21 cellular contexts compared by ENCODE assay signal in genomic region chrX:114037515-114037914, GRCh38.
DNase-seq lines count a peak whose midpoint lies in the region; ATAC-seq, FAIRE-seq and TF ChIP-seq lines count a peak whose summit lies in the region.
"Had no signal": no experiment of that assay in that cellular context is flagged by ENCODE, and none has a peak within 500 bp of the region (broad histone marks: within the 10 kb centered on the region; RNA-seq: fewer than 3 reads in every experiment).

No MANE protein-coding gene starts in this region.

- H3K27me3 ChIP-seq in H9 (ENCODE audit: insufficient read depth, low read length), result no peaks in the 10 kb centered on the region
- H3K27me3 ChIP-seq in K562 (ENCODE audit: control insufficient read depth in 2 of 2, insufficient read depth in 2 of 2, low read length in 2 of 2), result no peaks in the 10 kb centered on the region
- H3K27me3 ChIP-seq in iPS-15b (ENCODE audit: control insufficient read depth, insufficient read depth, low read length), result no peaks in the 10 kb centered on the region
- H3K27me3 ChIP-seq in small intestine (ENCODE audit: control insufficient read depth in 2 of 2, insufficient read depth in 2 of 2, low read length in 2 of 2), result no peaks in the 10 kb centered on the region
- H3K27me3 ChIP-seq: BE2C had no signal

- no CpG with 5 or more reads among the region's 2 CpGs for WGBS in H9 (ENCODE audit: extremely low coverage, insufficient read length, low lambda C conversion rate)
- WGBS in K562 (ENCODE audit: insufficient coverage, low coverage, missing lambda C conversion rate), result 6% methylated on average over 2 of the region's 2 CpGs
- 65 to 78% (median 70%) methylated on average over 2 of the region's 2 CpGs for WGBS in small intestine, 3 donors

- H3K4me1 ChIP-seq in H9 (ENCODE audit: insufficient read depth, low read length) (peaks cover 6% of the 10 kb centered on the region; the same call in 1 of the 2 replicates), K562 (replicated peaks in 1 of 2; ENCODE audit: control insufficient read depth in 2 of 2, insufficient read depth in 2 of 2, low read length in 2 of 2) (peaks cover 3 to 18% of the 10 kb centered on the region in 2 experiments; a peak in 4 of 5 replicates), iPS-15b (ENCODE audit: control insufficient read depth, insufficient read depth, low read length) (peaks cover 21% of the 10 kb centered on the region), small intestine (ENCODE audit: control insufficient read depth in 2 of 2, insufficient read depth in 1 of 2, low read depth in 1 of 2, low read length in 1 of 2) (no peaks in the 10 kb centered on the region)
- H3K4me1 ChIP-seq: A549, BE2C had no signal

- peaks cover 6% of the 10 kb centered on the region; the same call in 1 of the 2 replicates for H3K27me3 Mint-ChIP-seq in H9 (ENCODE audit: low read depth)
- H3K27me3 Mint-ChIP-seq in effector memory CD8-positive, alpha-beta T cell, result no peaks in the 10 kb centered on the region

- H3K27ac ChIP-seq in H9 (ENCODE audit: insufficient read length, low read depth, low read length) (peak overlapping the region; percentile 92), K562 (ENCODE audit: extremely low read depth, low read depth, low read length) (no peak overlapping the region), small intestine (ENCODE audit: low read depth in 1 of 2, low read length in 1 of 2) (no peak overlapping the region)
- H3K27ac ChIP-seq: A549, C4-2B had no signal

- intact Hi-C loops in K562 (cut with micrococcal nuclease), result no loop called here

- H2BK20ac ChIP-seq in H9 (ENCODE audit: low read depth, low read length, poor library complexity, severe bottlenecking), result no peak overlapping the region

- peaks cover 19% of the 10 kb centered on the region in 2 experiments; a peak in 4 of 5 replicates for H3K9me3 Mint-ChIP-seq in H9
- H3K9me3 Mint-ChIP-seq in effector memory CD8-positive, alpha-beta T cell, result peaks cover 0 to 1% of the 10 kb centered on the region in 2 donors
- H3K9me3 Mint-ChIP-seq: CD8-positive, alpha-beta T cell had no signal

- no peak for TF ChIP-seq POLR2A in K562 (conservative IDR thresholded peaks at IDR 0.05)

- no peak for DNase-seq in H9
- peak in 2 of 4 experiments; percentile 14 for DNase-seq in K562 (ENCODE audit: extremely low read depth in 1 of 4, low spot score in 3 of 4)
- no peak for DNase-seq in small intestine
- DNase-seq in midbrain (lab: John Stamatoyannopoulos, UW), result no peak
- no peak for DNase-seq in effector memory CD8-positive, alpha-beta T cell
- DNase-seq: BE2C; CD8-positive, alpha-beta T cell; COR-L47; DMS153; DMS79 treated with DMSO at 0.1 percent for 48 hours; EL; GDM1; IMR-90 had no signal

- H3K23ac ChIP-seq in H9 (ENCODE audit: insufficient read length, low read depth, low read length), result no peak overlapping the region

- H3T11ph ChIP-seq in H9 (ENCODE audit: low read length), result no peak overlapping the region

- TF ChIP-seq CTCF in H9 (conservative IDR thresholded peaks at IDR 0.05) (peak; percentile 37; the same call in 2 of the 3 replicates), K562 (IDR thresholded peaks at IDR 0.05 in 2 of 3, conservative IDR thresholded peaks at IDR 0.05 in 1 of 3; ENCODE audit: insufficient read depth in 2 of 3, low read depth in 1 of 3, low read length in 3 of 3) (peak in 1 of 3 experiments; percentile 28; a peak in 2 of 6 replicates)

- H3K18ac ChIP-seq in H9 (ENCODE audit: insufficient read length, low read depth, low read length), result peak overlapping the region; percentile 59

- in situ Hi-C loops in K562 (cut with MboI), result no loop called here

- peaks cover 56% of the 10 kb centered on the region in 2 experiments for H3K4me1 Mint-ChIP-seq in H9
- H3K4me1 Mint-ChIP-seq in effector memory CD8-positive, alpha-beta T cell (ENCODE audit: low read depth in 2 of 2), result no peaks in the 10 kb centered on the region

- no TSS peak for BruUV-seq in K562 (replicated peaks; lab: Mats Ljungman, UMichigan)

- peak overlapping the region; percentile 74 for H4K91ac ChIP-seq in H9 (ENCODE audit: insufficient read length, low read depth, low read length)

- H3K36me3 Mint-ChIP-seq in H9 (ENCODE audit: insufficient read depth in 1 of 3, low read depth in 3 of 3), result peaks cover 8 to 27% (median 21%) of the 10 kb centered on the region in 3 experiments
- no peaks in the 10 kb centered on the region for H3K36me3 Mint-ChIP-seq in effector memory CD8-positive, alpha-beta T cell (ENCODE audit: insufficient read depth)
- H3K36me3 Mint-ChIP-seq: CD8-positive, alpha-beta T cell had no signal

- peak overlapping the region; percentile 58 for H2BK5ac ChIP-seq in H9 (ENCODE audit: insufficient read length, low read length)

- no peaks in the 10 kb centered on the region for H3K23me2 ChIP-seq in H9 (ENCODE audit: insufficient read length, low read depth, low read length, poor library complexity, severe bottlenecking)

- H2AK5ac ChIP-seq in H9 (ENCODE audit: insufficient read length, low read length), result peak overlapping the region; percentile 84

- FAIRE-seq in K562 (lab: Jason Lieb, UNC) (no peak), small intestine (lab: Jason Lieb, UNC) (peak; percentile 73)
- FAIRE-seq: A549, D721Med, GM12892, HTR-8/SVneo had no signal

- H3K4me3 ChIP-seq in K562 (no peak overlapping the region), iPS-15b (ENCODE audit: low read depth, low read length) (no peak overlapping the region), small intestine (ENCODE audit: low read depth in 1 of 2, low read length in 2 of 2) (no peak overlapping the region)
- H3K4me3 ChIP-seq: A549 had no signal

- H3K4ac ChIP-seq in H9 (ENCODE audit: low read depth, low read length), result peak overlapping the region; percentile 6; the same call in 1 of the 2 replicates

- H4K20me1 ChIP-seq in H9 (ENCODE audit: control insufficient read depth, insufficient read depth, insufficient read length) (no peaks in the 10 kb centered on the region), K562 (replicated peaks; ENCODE audit: control insufficient read depth, insufficient read depth, low read length) (no peaks in the 10 kb centered on the region)

- H3K9ac ChIP-seq in H9 (ENCODE audit: extremely low read depth, insufficient read length, low read length) (no peak overlapping the region), K562 (ENCODE audit: insufficient read depth in 1 of 2, low read depth in 2 of 2, low read length in 2 of 2) (no peak overlapping the region), iPS-15b (ENCODE audit: low read depth, low read length) (peak overlapping the region; percentile 28)

- 0 out of 2 replicates have a peak overlapping the region, but pooled peaks have one; percentile 72 for H2BK15ac ChIP-seq in H9 (ENCODE audit: low read depth, low read length)

- H3K79me1 ChIP-seq in H9 (ENCODE audit: insufficient read depth, low read depth, low read length, poor library complexity, severe bottlenecking), result no peaks in the 10 kb centered on the region

- H3K14ac ChIP-seq in H9 (ENCODE audit: insufficient read depth, low read length), result no peak overlapping the region

- H3K79me2 ChIP-seq in H9 (ENCODE audit: insufficient read depth, low read length) (peaks cover 6% of the 10 kb centered on the region; the same call in 1 of the 2 replicates), K562 (ENCODE audit: control insufficient read depth, insufficient read depth, low read length) (peaks cover 72% of the 10 kb centered on the region)

- peak; percentile 70 for ATAC-seq in K562
- ATAC-seq in GM19467 (IDR thresholded peaks at IDR 0.05; ENCODE audit: unreplicated experiment), result no peak
- ATAC-seq in effector memory CD8-positive, alpha-beta T cell (replicated peaks), result no peak
- ATAC-seq: A549; CD8-positive, alpha-beta T cell; HCT116 had no signal

- H2BK12ac ChIP-seq in H9 (ENCODE audit: insufficient read length, low read depth, low read length), result peak overlapping the region; percentile 79

- no peak for TF ChIP-seq EP300 in K562 (IDR thresholded peaks at IDR 0.05; ENCODE audit: low read length)

- no peak overlapping the region for H2AFZ ChIP-seq in H9 (ENCODE audit: low read length)
- H2AFZ ChIP-seq in K562 (ENCODE audit: low read depth, low read length), result no peak overlapping the region

- POLR2A ChIA-PET in K562 (lab: Yijun Ruan, JAX), result interaction anchor here (0.6 kb wide), 1 partner anchor 1121 kb away, joined by 3 read pairs; no protein-coding TSS in a partner anchor

- peak overlapping the region; percentile 22 for H4K5ac ChIP-seq in H9 (ENCODE audit: insufficient read length, low read depth, low read length)

- peak overlapping the region in 1 of 3 experiments; percentile 99; a peak in 5 of 7 replicates for H3K27ac Mint-ChIP-seq in H9
- H3K27ac Mint-ChIP-seq in effector memory CD8-positive, alpha-beta T cell, result no peak overlapping the region
- H3K27ac Mint-ChIP-seq: CD8-positive, alpha-beta T cell had no signal

- H2BK120ac ChIP-seq in H9 (ENCODE audit: low read depth, low read length, poor library complexity, severe bottlenecking), result no peak overlapping the region

- H4K8ac ChIP-seq in H9 (replicated peaks; ENCODE audit: insufficient read length, low read depth, low read length), result no peak overlapping the region

- H3K9me1 ChIP-seq in K562 (ENCODE audit: control insufficient read depth, insufficient read depth, low read length), result no peaks in the 10 kb centered on the region

- H3K4me2 ChIP-seq in H9 (ENCODE audit: insufficient read depth, insufficient read length, low read length) (no peak overlapping the region), K562 (ENCODE audit: insufficient read depth, low read length) (no peak overlapping the region)
- H3K4me2 ChIP-seq: A549 had no signal

- CTCF ChIA-PET in K562 (lab: Yijun Ruan, JAX; ENCODE audit: low intra/inter-chr PET ratio), result no interaction called here

- no peak overlapping the region for H3K4me3 Mint-ChIP-seq in H9
- no peak overlapping the region for H3K4me3 Mint-ChIP-seq in effector memory CD8-positive, alpha-beta T cell
- H3K4me3 Mint-ChIP-seq: CD8-positive, alpha-beta T cell had no signal

- H3K9me3 ChIP-seq in H9 (ENCODE audit: control insufficient read depth, low read depth, low read length), result no peaks in the 10 kb centered on the region
- H3K9me3 ChIP-seq in K562 (replicated peaks; ENCODE audit: control insufficient read depth, insufficient read depth, low read depth, low read length), result no peaks in the 10 kb centered on the region
- H3K9me3 ChIP-seq in iPS-15b (ENCODE audit: control insufficient read depth, insufficient read depth, low read length), result no peaks in the 10 kb centered on the region
- no peaks in the 10 kb centered on the region for H3K9me3 ChIP-seq in small intestine (ENCODE audit: control insufficient read depth, low read depth)
- H3K9me3 ChIP-seq: A549, BE2C had no signal

- H3K56ac ChIP-seq in H9 (ENCODE audit: insufficient read length, low read depth, low read length), result no peak overlapping the region

- peaks cover 28% of the 10 kb centered on the region; the same call in 1 of the 3 replicates for H3K36me3 ChIP-seq in K562 (ENCODE audit: control insufficient read depth, insufficient read depth, low read length)
- H3K36me3 ChIP-seq in iPS-15b (ENCODE audit: control insufficient read depth, insufficient read depth, low read length), result no peaks in the 10 kb centered on the region
- no peaks in the 10 kb centered on the region for H3K36me3 ChIP-seq in small intestine (ENCODE audit: control insufficient read depth in 2 of 2, insufficient read depth in 2 of 2, low read length in 2 of 2)
- H3K36me3 ChIP-seq: BE2C had no signal

- TF ChIP-seq RAD21 in K562 (CRISPR knock-in tag; conservative IDR thresholded peaks at IDR 0.05 in 1 of 2, IDR thresholded peaks at IDR 0.05 in 1 of 2), result peak in 1 of 2 experiments; percentile 24; a peak in 1 of 4 replicates
